In the genomic region with DNA sequence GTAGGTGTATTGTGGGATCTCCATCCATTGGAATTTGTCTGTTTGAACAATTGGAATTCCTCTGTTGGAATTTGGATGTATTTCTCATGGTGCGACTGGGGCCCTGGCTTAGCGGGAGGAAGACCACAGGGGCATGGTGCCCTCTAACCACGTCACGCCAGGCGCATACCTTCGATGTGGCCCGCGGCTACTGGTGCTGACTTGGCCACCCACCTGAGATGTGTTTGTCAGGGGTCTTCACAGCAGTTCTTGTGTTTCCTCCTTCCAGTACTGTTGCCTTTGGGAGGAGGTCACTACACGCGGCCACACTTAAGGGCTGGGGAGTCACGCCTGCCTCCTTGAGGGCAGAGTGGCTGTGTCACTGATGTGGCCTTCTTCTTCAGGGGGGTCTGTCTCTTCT, we compare ENCODE assay signal across 13 cellular contexts.
"Had no signal": no experiment of that assay in that cellular context is flagged by ENCODE, and none has a peak within 500 bp of the region (broad histone marks: within the 10 kb centered on the region; RNA-seq: fewer than 3 reads in every experiment).

No MANE protein-coding gene starts in this region.

- ATAC-seq: natural killer cell, T-cell had no signal

- H3K27ac ChIP-seq: cardiac muscle cell, prostate gland, SK-N-MC had no signal

- H3K27me3 ChIP-seq: cardiac muscle cell, esophagus squamous epithelium had no signal

- H3K4me3 ChIP-seq: cardiac muscle cell, prostate gland had no signal

- DNase-seq: activated CD4-positive, alpha-beta T cell treated with anti-CD3 and anti-CD28 coated beads, Interleukin-2, amount 50 U/mL, for 1 hour; activated CD8-positive, alpha-beta memory T cell treated with anti-CD3 and anti-CD28 coated beads for 24 hours; activated naive CD4-positive, alpha-beta T cell treated with Interleukin-2 at 50 U/mL for 16 hours; esophagus squamous epithelium; kidney glomerular epithelial cell; natural killer cell; stimulated activated CD4-positive, alpha-beta T cell treated with anti-CD3 and anti-CD28 coated beads, Interleukin-12 subunit alpha, Interleukin-12 subunit beta, amount 100 ng/mL, for 4 hours; stimulated activated CD4-positive, alpha-beta T cell treated with anti-CD3 and anti-CD28 coated beads, Interleukin-2, amount 100 ng/mL, for 24 hours; T-cell; T-helper 9 cell had no signal

- H3K4me1 ChIP-seq: prostate gland had no signal

- H3K36me3 ChIP-seq: cardiac muscle cell, esophagus squamous epithelium, prostate gland had no signal

- H3K9me3 ChIP-seq: esophagus squamous epithelium, prostate gland had no signal
